In the genomic region with DNA sequence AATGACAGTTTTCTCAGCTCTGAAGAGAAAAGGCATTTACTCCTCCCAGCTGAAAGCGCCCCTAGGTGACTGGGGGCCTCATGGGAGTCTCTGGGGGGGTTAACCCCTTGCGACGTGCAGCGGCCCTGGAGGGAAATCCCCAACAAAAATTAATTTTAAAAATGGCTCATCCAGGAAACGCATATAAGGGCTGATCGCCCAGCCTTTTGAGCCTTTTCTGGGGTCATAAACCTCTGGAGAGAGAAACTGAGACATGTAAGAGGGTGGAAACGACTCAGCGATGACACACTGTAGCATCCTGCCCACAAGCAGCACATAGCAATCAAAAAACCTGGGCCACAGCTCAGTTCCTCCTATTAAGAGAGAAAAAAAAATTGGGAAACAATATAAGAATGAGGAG, we compare ENCODE assay signal across 10 cellular contexts. TPM values are rescaled to one million over a fixed set of nuclear protein-coding genes. Genes with fewer than 3 reads are reported as not detected.
DNase-seq lines count a peak whose midpoint lies in the region; ATAC-seq, FAIRE-seq and TF ChIP-seq lines count a peak whose summit lies in the region.
"Had no signal": no experiment of that assay in that cellular context is flagged by ENCODE, and none has a peak within 500 bp of the region (broad histone marks: within the 10 kb centered on the region; RNA-seq: fewer than 3 reads in every experiment).

No MANE protein-coding gene starts in this region.

- peak overlapping the region; percentile 64 for H3K4me3 Mint-ChIP-seq in activated CD4-positive, alpha-beta T cell treated with anti-CD3 and anti-CD28 coated beads for 36 hours

- in situ Hi-C loops in KBM-7 (cut with MboI; ENCODE audit: low pct_unique_long_range_greater_than_20kb, low sequenced_read_pairs) = loop anchor here (25.0 kb wide), 1 partner anchor 519 kb away; the partner anchor contains the start of genes BEST4 and RPS8

- H3K27ac Mint-ChIP-seq in activated CD4-positive, alpha-beta T cell treated with anti-CD3 and anti-CD28 coated beads for 36 hours = peak overlapping the region; percentile 93

- intact Hi-C loops in activated CD4-positive, alpha-beta T cell treated with anti-CD3 and anti-CD28 coated beads for 36 hours (cut with DNase I, micrococcal nuclease) = loop anchor here (1.0 to 10.0 kb wide), 3 partner anchors 60 to 952 kb away; partner anchors contain the start of genes BTBD19 (in 1 of the 2), DYNLT4 (in 1 of the 2), ERI3 (in 1 of the 2) and PLK3 (in 1 of the 2)

- no peaks in the 10 kb centered on the region for H3K27me3 ChIP-seq in bronchial epithelial cell (ENCODE audit: control insufficient read depth, insufficient read depth, low read length)

- peaks cover 41% of the 10 kb centered on the region for H3K4me1 Mint-ChIP-seq in activated CD4-positive, alpha-beta T cell treated with anti-CD3 and anti-CD28 coated beads for 36 hours

- no peaks in the 10 kb centered on the region for H3K27me3 Mint-ChIP-seq in activated CD4-positive, alpha-beta T cell treated with anti-CD3 and anti-CD28 coated beads for 36 hours

- H3K36me3 Mint-ChIP-seq in activated CD4-positive, alpha-beta T cell treated with anti-CD3 and anti-CD28 coated beads for 36 hours (ENCODE audit: low read depth) = no peaks in the 10 kb centered on the region

- ATAC-seq in activated CD4-positive, alpha-beta T cell treated with anti-CD3 and anti-CD28 coated beads for 36 hours = peak; percentile 41
- ATAC-seq in GM18520 (IDR thresholded peaks at IDR 0.05; ENCODE audit: unreplicated experiment) = no peak

- DNase-seq in activated CD4-positive, alpha-beta T cell treated with anti-CD3 and anti-CD28 coated beads for 36 hours = peak; percentile 79
- DNase-seq in activated CD4-positive, alpha-beta T cell treated with anti-CD3 and anti-CD28 coated beads, Interleukin-2, amount 50 U/mL, for 1 hour = no peak
- DNase-seq in NB4 (ENCODE audit: low read depth) = peak; percentile 81
- DNase-seq in bronchial epithelial cell (ENCODE audit: low read depth) = peak; percentile 27
- DNase-seq in stimulated activated CD8-positive, alpha-beta memory T cell treated with anti-CD3 and anti-CD28 coated beads, Interleukin-2, amount 100 ng/mL, for 48 hours (ENCODE audit: low read depth in 2 of 2) = peak; percentile 29 to 41
- DNase-seq in KBM-7 = no peak
- DNase-seq in HT-29 (ENCODE audit: low spot score) = no peak
- DNase-seq: ACHN, NCI-H526 treated with DMSO at 0.1 percent for 48 hours had no signal

- no peaks in the 10 kb centered on the region for H3K36me3 ChIP-seq in bronchial epithelial cell (ENCODE audit: control insufficient read depth, insufficient read depth, low read length)

- POLR2A ChIA-PET in activated CD4-positive, alpha-beta T cell treated with anti-CD3 and anti-CD28 coated beads for 36 hours (lab: Charles Lee) = interaction anchor here (0.6 to 1.3 kb wide), 6 partner anchors 33 to 576 kb away, joined by 3 to 5 read pairs (median 4); partner anchors contain the start of genes MUTYH, PLK3 and TOE1

- H3K4me3 ChIP-seq in NB4 (ENCODE audit: low read depth, low read length) (no peak overlapping the region), bronchial epithelial cell (ENCODE audit: low read depth, low read length) (no peak overlapping the region)

- TF ChIP-seq CTCF in NB4 (IDR thresholded peaks at IDR 0.05; ENCODE audit: low read depth, low read length) (no peak), bronchial epithelial cell (IDR thresholded peaks at IDR 0.05; ENCODE audit: insufficient read depth, low read length, severe bottlenecking) (no peak)

- FAIRE-seq in bronchial epithelial cell (lab: Jason Lieb, UNC) = no peak

- H3K9me3 Mint-ChIP-seq in activated CD4-positive, alpha-beta T cell treated with anti-CD3 and anti-CD28 coated beads for 36 hours (ENCODE audit: low read depth) = no peaks in the 10 kb centered on the region

- CTCF ChIA-PET in activated CD4-positive, alpha-beta T cell treated with anti-CD3 and anti-CD28 coated beads for 36 hours (lab: Charles Lee) = interaction anchor here (0.6 to 12.1 kb wide), 8 partner anchors 13 to 579 kb away, joined by 3 to 255 read pairs (median 3); partner anchors contain the start of genes HECTD3, MUTYH, RNU5D-1 and TOE1

- no peak for TF ChIP-seq POLR2A in NB4 (IDR thresholded peaks at IDR 0.05; ENCODE audit: extremely low read depth, insufficient read length)

RNA-seq across cellular contexts. Expression of gene HPDL, which starts 20.4 kb away (rescaled TPM):
- total RNA-seq in activated CD4-positive, alpha-beta T cell treated with anti-CD3 and anti-CD28 coated beads for 36 hours = 10 to 100 TPM; 12.7 to 17.9 TPM
- under 0.01 and 0.53 TPM in 2 replicates for total RNA-seq in bronchial epithelial cell
- total RNA-seq in HT-29 (2014; rRNA removed; shearing (Covaris generic)) = 101 and 113 TPM in 2 replicates

RNA-seq across cellular contexts. Expression of gene TOE1, which starts 33.7 kb away (rescaled TPM):
- total RNA-seq in activated CD4-positive, alpha-beta T cell treated with anti-CD3 and anti-CD28 coated beads for 36 hours = 10 to 100 TPM; 29.8 to 42.3 TPM
- 5.2 and 9.5 TPM in 2 replicates for total RNA-seq in bronchial epithelial cell
- 20.5 and 24.2 TPM in 2 replicates for total RNA-seq in HT-29 (2014; rRNA removed; shearing (Covaris generic))

RNA-seq across cellular contexts. Expression of gene MUTYH, which starts 33.9 kb away (rescaled TPM):
- 10 to 100 TPM; 48.6 to 53.7 TPM for total RNA-seq in activated CD4-positive, alpha-beta T cell treated with anti-CD3 and anti-CD28 coated beads for 36 hours
- 20.2 and 20.5 TPM in 2 replicates for total RNA-seq in bronchial epithelial cell
- total RNA-seq in HT-29 (2014; rRNA removed; shearing (Covaris generic)) = 32.6 and 36.0 TPM in 2 replicates

Comparison
In these comparisons a context has a peak if more than half of its experiments do, and no peak if none do; other contexts are left out.
1. DNase-seq: peak in activated CD4-positive, alpha-beta T cell treated with anti-CD3 and anti-CD28 coated beads for 36 hours (single experiment), NB4 (single experiment), bronchial epithelial cell (single experiment) and stimulated activated CD8-positive, alpha-beta memory T cell treated with anti-CD3 and anti-CD28 coated beads, Interleukin-2, amount 100 ng/mL, for 48 hours (2 of 2); none in activated CD4-positive, alpha-beta T cell treated with anti-CD3 and anti-CD28 coated beads, Interleukin-2, amount 50 U/mL, for 1 hour (single experiment), KBM-7 (single experiment) and HT-29 (single experiment).